8 cellular contexts compared by ENCODE assay signal in genomic region chr16:3003582-3004270, GRCh38. TPM values are rescaled to one million over a fixed set of nuclear protein-coding genes. Genes with fewer than 3 reads are reported as not detected.
DNase-seq lines count a peak whose midpoint lies in the region; ATAC-seq and TF ChIP-seq lines count a peak whose summit lies in the region.

No MANE protein-coding gene starts in this region.

- H3K9me3 ChIP-seq in T-helper 17 cell (ENCODE audit: control insufficient read depth, low read length, poor library complexity, severe bottlenecking) (no peaks in the 10 kb centered on the region), sigmoid colon (no peaks in the 10 kb centered on the region)

- TF ChIP-seq CTCF in sigmoid colon (IDR thresholded peaks at IDR 0.05) = peak in 3 of 4 experiments; percentile 7 to 39 (median 19)

- H3K27ac ChIP-seq in sigmoid colon = no peak overlapping the region

- no peak for TF ChIP-seq POLR2A in sigmoid colon (IDR thresholded peaks at IDR 0.05)

- no peak for TF ChIP-seq EP300 in sigmoid colon (IDR thresholded peaks at IDR 0.05)

- peaks cover 10 to 54% (median 41%) of the 10 kb centered on the region in 3 donors for H3K27me3 ChIP-seq in sigmoid colon

- H3K36me3 Mint-ChIP-seq in T-helper 17 cell (ENCODE audit: low read depth) = no peaks in the 10 kb centered on the region

- DNase-seq in 8988T (peak; percentile 91), NCI-H1930 (lab: John Stamatoyannopoulos, UW) (peak; percentile 99), T-helper 17 cell (peak; percentile 90 to 94 (median 91)), amniotic epithelial cell (ENCODE audit: low read depth) (peak; percentile 97), left ventricle myocardium superior (peak; percentile 97), sigmoid colon (peak; percentile 97)

- ATAC-seq in GM18517 (IDR thresholded peaks at IDR 0.05; ENCODE audit: unreplicated experiment) = peak; percentile 94
- peak; percentile 92 for ATAC-seq in HG03025 (IDR thresholded peaks at IDR 0.05; ENCODE audit: low FRiP score, unreplicated experiment)
- peak; percentile 99 for ATAC-seq in T-helper 17 cell
- ATAC-seq in left ventricle myocardium superior = peak; percentile 98

- peaks cover 0 to 7% (median 5%) of the 10 kb centered on the region in 4 donors for H3K4me1 ChIP-seq in sigmoid colon

- H3K4me1 Mint-ChIP-seq in T-helper 17 cell = peaks cover 17% of the 10 kb centered on the region

- intact Hi-C loops in left ventricle myocardium superior (cut with micrococcal nuclease) (no loop called here), sigmoid colon (cut with DNase I) (loop anchor here (1.0 kb wide), 1 partner anchor 25 kb away; no protein-coding TSS in a partner anchor)

- no peaks in the 10 kb centered on the region for H3K36me3 ChIP-seq in sigmoid colon

- H3K4me3 Mint-ChIP-seq in T-helper 17 cell = peak overlapping the region; percentile 85

- peaks cover 15% of the 10 kb centered on the region for H3K27me3 Mint-ChIP-seq in T-helper 17 cell

- no peak overlapping the region for H3K27ac Mint-ChIP-seq in T-helper 17 cell

- WGBS in sigmoid colon, 2 donors = 4 to 7% methylated on average over 58 of the region's 58 CpGs

- H3K4me3 ChIP-seq in sigmoid colon = peak overlapping the region in 3 of 4 donors; percentile 25 to 31 (median 27)

RNA-seq across cellular contexts. Expression of gene CLDN9, which starts 9.0 kb away (rescaled TPM):
- not detected for total RNA-seq in T-helper 17 cell
- total RNA-seq in left ventricle myocardium superior = 1.2 TPM
- not detected for total RNA-seq in sigmoid colon
- under 1 TPM in 1 of 3 donors, not detected in 2; 0.28 TPM for polyA plus RNA-seq in sigmoid colon

RNA-seq across cellular contexts. Expression of gene CLDN6, which starts 14.3 kb away (rescaled TPM):
- total RNA-seq in T-helper 17 cell (not detected), left ventricle myocardium superior (not detected), sigmoid colon (not detected)
- not detected for polyA plus RNA-seq in sigmoid colon

RNA-seq across cellular contexts. Expression of gene TNFRSF12A, which starts 16.4 kb away (rescaled TPM):
- 1 to 10 TPM in 1 of 2 donors, under 1 TPM in 1; 0.92 to 1.3 TPM for total RNA-seq in T-helper 17 cell
- total RNA-seq in left ventricle myocardium superior = 17.7 TPM
- 10 to 100 TPM in 3 of 4 donors, 1 to 10 TPM in 1; 6.1 to 78.2 (median 12.7) TPM for total RNA-seq in sigmoid colon
- polyA plus RNA-seq in sigmoid colon = 10 to 100 TPM in 1 of 3 donors, 1 to 10 TPM in 2; 6.6 to 16.3 (median 7.9) TPM

RNA-seq across cellular contexts. Expression of gene HCFC1R1, which starts 20.0 kb away (rescaled TPM):
- 10 to 100 TPM; 10.6 to 14.4 TPM for total RNA-seq in T-helper 17 cell
- 61.1 TPM for total RNA-seq in left ventricle myocardium superior
- total RNA-seq in sigmoid colon = 10 to 100 TPM; 23.1 to 77.3 (median 32.2) TPM
- 10 to 100 TPM; 52.9 to 82.5 (median 53.1) TPM for polyA plus RNA-seq in sigmoid colon

RNA-seq across cellular contexts. Expression of gene THOC6, which starts 20.1 kb away (rescaled TPM):
- total RNA-seq in T-helper 17 cell (10 to 100 TPM; 21.3 to 23.7 TPM), left ventricle myocardium superior (11.3 TPM), sigmoid colon (10 to 100 TPM in 3 of 4 donors, 1 to 10 TPM in 1; 8.6 to 15.8 (median 13.4) TPM)
- polyA plus RNA-seq in sigmoid colon = 10 to 100 TPM; 16.8 to 35.8 (median 18.5) TPM
